In genomic region chr4:145066063-145066501, GRCh38 we compare ENCODE assay signal across 13 cellular contexts. TPM values are rescaled to one million over a fixed set of nuclear protein-coding genes. Genes with fewer than 3 reads are reported as not detected.
DNase-seq lines count a peak whose midpoint lies in the region; ATAC-seq, FAIRE-seq and TF ChIP-seq lines count a peak whose summit lies in the region.
"Had no signal": no experiment of that assay in that cellular context is flagged by ENCODE, and none has a peak within 500 bp of the region (broad histone marks: within the 10 kb centered on the region; RNA-seq: fewer than 3 reads in every experiment).

No MANE protein-coding gene starts in this region.

- no peak overlapping the region for H3K9ac ChIP-seq in HepG2 (ENCODE audit: insufficient read depth, low read depth, low read length)

- 45% methylated on average over 2 of the region's 2 CpGs for WGBS in right lobe of liver (ENCODE audit: insufficient coverage, low coverage, low lambda C conversion rate, missing lambda C conversion rate)
- 85% methylated on average over 2 of the region's 2 CpGs for WGBS in HepG2 (ENCODE audit: low lambda C conversion rate)
- WGBS in suprapubic skin = 62% methylated on average over 2 of the region's 2 CpGs

- H3K4me3 ChIP-seq in right lobe of liver = no peak overlapping the region
- no peak overlapping the region for H3K4me3 ChIP-seq in HepG2 (replicated peaks in 1 of 3; ENCODE audit: insufficient read depth in 1 of 3, low read depth in 2 of 3, low read length in 3 of 3)
- no peak overlapping the region for H3K4me3 ChIP-seq in suprapubic skin
- no peak overlapping the region for H3K4me3 ChIP-seq in lower lobe of right lung
- H3K4me3 ChIP-seq: lung, thoracic aorta had no signal

- no peaks in the 10 kb centered on the region for H3K79me2 ChIP-seq in HepG2 (ENCODE audit: insufficient read depth, low read length)

- FAIRE-seq in HepG2 (lab: Jason Lieb, UNC) = no peak

- no peaks in the 10 kb centered on the region; the same call in 1 of the 2 replicates for H4K20me1 ChIP-seq in HepG2 (ENCODE audit: insufficient read depth, low read length)

- ATAC-seq in right lobe of liver (peak in 3 of 4 donors; percentile 30 to 35 (median 35)), HepG2 (no peak), Right ventricle myocardium inferior (no peak), lower lobe of right lung (no peak)

- TF ChIP-seq CTCF in right lobe of liver (IDR thresholded peaks at IDR 0.05) = no peak
- TF ChIP-seq CTCF in HepG2 (CRISPR knock-in tag; IDR thresholded peaks at IDR 0.05) = no peak
- no peak for TF ChIP-seq CTCF in suprapubic skin (IDR thresholded peaks at IDR 0.05)
- no peak for TF ChIP-seq CTCF in lower lobe of right lung (IDR thresholded peaks at IDR 0.05)

- POLR2A ChIA-PET in HepG2 (lab: Yijun Ruan, JAX) = no interaction called here

- H3K9me3 ChIP-seq in right lobe of liver = no peaks in the 10 kb centered on the region
- no peaks in the 10 kb centered on the region for H3K9me3 ChIP-seq in HepG2 (ENCODE audit: low read length)
- H3K9me3 ChIP-seq in suprapubic skin = no peaks in the 10 kb centered on the region
- no peaks in the 10 kb centered on the region for H3K9me3 ChIP-seq in lower lobe of right lung
- H3K9me3 ChIP-seq: thoracic aorta had no signal

- TF ChIP-seq RAD21 in HepG2 (CRISPR knock-in tag; IDR thresholded peaks at IDR 0.05) = no peak

- no peak overlapping the region for H3K27ac ChIP-seq in right lobe of liver
- no peak overlapping the region for H3K27ac ChIP-seq in HepG2 (ENCODE audit: extremely low read length, insufficient read depth, low read length)
- no peak overlapping the region for H3K27ac ChIP-seq in suprapubic skin
- H3K27ac ChIP-seq in lower lobe of right lung = no peak overlapping the region
- H3K27ac ChIP-seq: thoracic aorta had no signal

- H2AFZ ChIP-seq in HepG2 (ENCODE audit: low read length) = no peak overlapping the region

- H3K4me2 ChIP-seq in HepG2 (ENCODE audit: low read depth, low read length) = no peak overlapping the region

- DNase-seq in right lobe of liver = no peak
- no peak for DNase-seq in HepG2 (ENCODE audit: low spot score)
- DNase-seq in SK-MEL-5 (ENCODE audit: low read depth, low spot score) = peak; percentile 72
- peak; percentile 35 for DNase-seq in kidney tubule cell (ENCODE audit: low spot score)
- no peak for DNase-seq in suprapubic skin (ENCODE audit: low spot score in 2 of 2)
- DNase-seq in Right ventricle myocardium inferior (ENCODE audit: missing footprints) = no peak
- DNase-seq in lower lobe of right lung = no peak
- DNase-seq in activated CD8-positive, alpha-beta memory T cell treated with anti-CD3 and anti-CD28 coated beads, Interleukin-2, amount 50 U/mL, for 4 hours = no peak
- DNase-seq: activated CD4-positive, alpha-beta T cell treated with anti-CD3 and anti-CD28 coated beads, Interleukin-2, amount 50 U/mL, for 1 hour; activated naive CD4-positive, alpha-beta T cell treated with anti-CD3 and anti-CD28 coated beads for 36 hours; AML-193 had no signal

- TF ChIP-seq EP300 in HepG2 (IDR thresholded peaks at IDR 0.05; ENCODE audit: low read depth in 2 of 2, low read length in 2 of 2) = no peak
- TF ChIP-seq EP300 in HepG2 (CRISPR knock-in tag; IDR thresholded peaks at IDR 0.05; ENCODE audit: borderline replicate concordance) = no peak
- no peak for TF ChIP-seq EP300 in suprapubic skin (IDR thresholded peaks at IDR 0.05)

- H3K27me3 ChIP-seq in right lobe of liver = no peaks in the 10 kb centered on the region
- no peaks in the 10 kb centered on the region for H3K27me3 ChIP-seq in HepG2 (ENCODE audit: control insufficient read depth in 1 of 2, insufficient read depth in 2 of 2, low read length in 2 of 2)
- no peaks in the 10 kb centered on the region for H3K27me3 ChIP-seq in suprapubic skin
- H3K27me3 ChIP-seq in lower lobe of right lung (ENCODE audit: low read depth) = no peaks in the 10 kb centered on the region

- no TSS peak for BruUV-seq in HepG2 (replicated peaks; lab: Mats Ljungman, UMichigan)

- intact Hi-C loops in right lobe of liver (cut with DNase I) = loop anchor here in 1 of 2 donors (10.0 kb wide), 1 partner anchor 891 kb away; no protein-coding TSS in a partner anchor
- intact Hi-C loops in HepG2 (cut with micrococcal nuclease; ENCODE audit: unreplicated experiment) = no loop called here
- intact Hi-C loops in Right ventricle myocardium inferior (cut with DNase I) = no loop called here
- intact Hi-C loops in lower lobe of right lung (cut with DNase I) = no loop called here

- TF ChIP-seq POLR2A in right lobe of liver (IDR thresholded peaks at IDR 0.05) = no peak
- no peak for TF ChIP-seq POLR2A in HepG2 (IDR thresholded peaks at IDR 0.05; ENCODE audit: insufficient read depth in 1 of 2, low read depth in 2 of 2, low read length in 2 of 2)
- TF ChIP-seq POLR2A in suprapubic skin (IDR thresholded peaks at IDR 0.05) = no peak

- H3K36me3 ChIP-seq in right lobe of liver = no peaks in the 10 kb centered on the region
- H3K36me3 ChIP-seq in HepG2 (replicated peaks in 1 of 2; ENCODE audit: control insufficient read depth in 1 of 2, insufficient read depth in 2 of 2, low read length in 2 of 2) = peaks cover 0 to 8% of the 10 kb centered on the region in 2 experiments; a peak in 2 of 5 replicates
- no peaks in the 10 kb centered on the region for H3K36me3 ChIP-seq in suprapubic skin
- no peaks in the 10 kb centered on the region for H3K36me3 ChIP-seq in lower lobe of right lung
- H3K36me3 ChIP-seq: thoracic aorta had no signal

- peaks cover 0 to 6% (median 0%) of the 10 kb centered on the region in 4 donors for H3K4me1 ChIP-seq in right lobe of liver
- peaks cover 9% of the 10 kb centered on the region; the same call in 1 of the 2 replicates for H3K4me1 ChIP-seq in HepG2 (ENCODE audit: insufficient read depth, low read length)
- peaks cover 3% of the 10 kb centered on the region for H3K4me1 ChIP-seq in suprapubic skin
- H3K4me1 ChIP-seq in lower lobe of right lung = no peaks in the 10 kb centered on the region

- CTCF ChIA-PET in HepG2 (lab: Yijun Ruan, JAX; ENCODE audit: low intra/inter-chr PET ratio, low total read pairs) = no interaction called here

- in situ Hi-C loops in HepG2 (cut with HindIII; ENCODE audit: extremely low pct_ligation_motif_present, low pct_unique_long_range_greater_than_20kb) (loop anchor here (10.0 kb wide), 1 partner anchor 891 kb away; no protein-coding TSS in a partner anchor), SK-MEL-5 (cut with HindIII; ENCODE audit: low pct_unique_long_range_greater_than_20kb, low sequenced_read_pairs) (no loop called here)

RNA-seq across cellular contexts. Expression of gene ANAPC10, which starts 31.9 kb away (rescaled TPM):
- total RNA-seq in right lobe of liver = 10 to 100 TPM in 1 of 6 experiments, 1 to 10 TPM in 5; 6.0 to 13.0 (median 8.3) TPM
- total RNA-seq in HepG2 (2016; rRNA removed; fragmentation: Illumina TruSeq; extraction: Trizol) = 32.7 and 37.8 TPM in 2 replicates
- 14.9 and 19.5 TPM in 2 replicates for total RNA-seq in HepG2 (2016; cell fraction: cytosol; rRNA removed; fragmentation: Illumina TruSeq; extraction: Trizol; ENCODE audit: low read depth)
- total RNA-seq in HepG2 (2016; cell fraction: insoluble cytoplasmic fraction; rRNA removed; fragmentation: Illumina TruSeq; extraction: Trizol) = 31.2 and 41.0 TPM in 2 replicates
- total RNA-seq in HepG2 (2016; cell fraction: membrane; rRNA removed; fragmentation: Illumina TruSeq; extraction: Trizol) = 14.4 and 18.0 TPM in 2 replicates
- 29.5 and 32.6 TPM in 2 replicates for total RNA-seq in HepG2 (2016; cell fraction: nucleus; rRNA removed; fragmentation: Illumina TruSeq; extraction: Trizol)
- 16.8 and 21.9 TPM in 2 replicates for polyA plus RNA-seq in HepG2 (2011; rRNA removed)
- polyA plus RNA-seq in HepG2 (2011; cell fraction: cytosol; rRNA removed) = 11.0 and 15.0 TPM in 2 replicates
- 8.3 and 8.9 TPM in 2 replicates for polyA plus RNA-seq in HepG2 (2011; cell fraction: nucleus; rRNA removed)
- 14.6 and 14.9 TPM in 2 replicates for polyA plus RNA-seq in HepG2 (2012)
- 6.7 and 8.5 TPM in 2 replicates for polyA plus RNA-seq in HepG2 (2016; cell fraction: cytosol; fragmentation: Illumina TruSeq; extraction: Trizol; ENCODE audit: low read depth)
- 40.9 and 44.2 TPM in 2 replicates for polyA plus RNA-seq in HepG2 (2016; cell fraction: insoluble cytoplasmic fraction; fragmentation: Illumina TruSeq; extraction: Trizol; ENCODE audit: low read depth)
- polyA plus RNA-seq in HepG2 (2016; cell fraction: membrane; fragmentation: Illumina TruSeq; extraction: Trizol; ENCODE audit: low read depth) = 9.6 and 10.1 TPM in 2 replicates
- polyA plus RNA-seq in HepG2 (2016; cell fraction: nucleus; fragmentation: Illumina TruSeq; extraction: Trizol; ENCODE audit: insufficient read depth, low read depth) = 24.6 and 26.7 TPM in 2 replicates
- polyA minus RNA-seq in HepG2 (2011; rRNA and poly(A)+ RNA removed; ENCODE audit: low replicate concordance) = 11.6 and 12.2 TPM in 2 replicates
- polyA minus RNA-seq in HepG2 (2011; cell fraction: cytosol; rRNA and poly(A)+ RNA removed) = 6.0 and 6.2 TPM in 2 replicates
- 47.3 and 50.1 TPM in 2 replicates for polyA minus RNA-seq in HepG2 (2011; cell fraction: nucleus; rRNA and poly(A)+ RNA removed)
- 18.9 and 22.5 TPM in 2 replicates for total RNA-seq in SK-MEL-5 (2014; rRNA removed; shearing (Covaris generic))
- 10.8 and 12.2 TPM in 2 replicates for polyA plus RNA-seq in SK-MEL-5 (2015; cell fraction: cytosol; rRNA removed)
- 11.8 and 16.0 TPM in 2 replicates for polyA plus RNA-seq in SK-MEL-5 (2015; cell fraction: nucleus; rRNA removed)
- total RNA-seq in suprapubic skin = 10 to 100 TPM; 16.1 to 30.1 (median 24.0) TPM
- total RNA-seq in Right ventricle myocardium inferior = 12.7 TPM
- 20.5 TPM for total RNA-seq in lower lobe of right lung

RNA-seq across cellular contexts. Expression of gene ABCE1, which starts 32.0 kb away (rescaled TPM):
- total RNA-seq in right lobe of liver = 10 to 100 TPM; 14.4 to 57.7 (median 28.9) TPM
- 139 and 226 TPM in 2 replicates for total RNA-seq in HepG2 (2016; rRNA removed; fragmentation: Illumina TruSeq; extraction: Trizol)
- total RNA-seq in HepG2 (2016; cell fraction: cytosol; rRNA removed; fragmentation: Illumina TruSeq; extraction: Trizol; ENCODE audit: low read depth) = 12.4 and 15.6 TPM in 2 replicates
- total RNA-seq in HepG2 (2016; cell fraction: insoluble cytoplasmic fraction; rRNA removed; fragmentation: Illumina TruSeq; extraction: Trizol) = 135 and 236 TPM in 2 replicates
- total RNA-seq in HepG2 (2016; cell fraction: membrane; rRNA removed; fragmentation: Illumina TruSeq; extraction: Trizol) = 35.0 and 36.7 TPM in 2 replicates
- 101 TPM in 2 replicates for total RNA-seq in HepG2 (2016; cell fraction: nucleus; rRNA removed; fragmentation: Illumina TruSeq; extraction: Trizol)
- polyA plus RNA-seq in HepG2 (2011; rRNA removed) = 50.4 and 50.8 TPM in 2 replicates
- polyA plus RNA-seq in HepG2 (2011; cell fraction: cytosol; rRNA removed) = 29.9 and 40.2 TPM in 2 replicates
- 46.4 and 64.4 TPM in 2 replicates for polyA plus RNA-seq in HepG2 (2011; cell fraction: nucleus; rRNA removed)
- polyA plus RNA-seq in HepG2 (2012) = 51.4 and 68.4 TPM in 2 replicates
- polyA plus RNA-seq in HepG2 (2016; cell fraction: cytosol; fragmentation: Illumina TruSeq; extraction: Trizol; ENCODE audit: low read depth) = 3.5 and 3.9 TPM in 2 replicates
- polyA plus RNA-seq in HepG2 (2016; cell fraction: insoluble cytoplasmic fraction; fragmentation: Illumina TruSeq; extraction: Trizol; ENCODE audit: low read depth) = 137 and 143 TPM in 2 replicates
- 12.4 and 15.0 TPM in 2 replicates for polyA plus RNA-seq in HepG2 (2016; cell fraction: membrane; fragmentation: Illumina TruSeq; extraction: Trizol; ENCODE audit: low read depth)
- polyA plus RNA-seq in HepG2 (2016; cell fraction: nucleus; fragmentation: Illumina TruSeq; extraction: Trizol; ENCODE audit: insufficient read depth, low read depth) = 82.6 and 86.1 TPM in 2 replicates
- polyA minus RNA-seq in HepG2 (2011; rRNA and poly(A)+ RNA removed; ENCODE audit: low replicate concordance) = 44.6 and 47.2 TPM in 2 replicates
- 35.7 and 42.2 TPM in 2 replicates for polyA minus RNA-seq in HepG2 (2011; cell fraction: cytosol; rRNA and poly(A)+ RNA removed)
- 80.1 and 90.1 TPM in 2 replicates for polyA minus RNA-seq in HepG2 (2011; cell fraction: nucleus; rRNA and poly(A)+ RNA removed)
- total RNA-seq in SK-MEL-5 (2014; rRNA removed; shearing (Covaris generic)) = 115 and 142 TPM in 2 replicates
- polyA plus RNA-seq in SK-MEL-5 (2015; cell fraction: cytosol; rRNA removed) = 58.1 and 69.9 TPM in 2 replicates
- polyA plus RNA-seq in SK-MEL-5 (2015; cell fraction: nucleus; rRNA removed) = 124 and 167 TPM in 2 replicates
- 10 to 100 TPM; 70.6 to 87.5 (median 75.8) TPM for total RNA-seq in suprapubic skin
- 30.6 TPM for total RNA-seq in Right ventricle myocardium inferior
- total RNA-seq in lower lobe of right lung = 35.5 TPM

Comparison
In these comparisons a context has a peak if more than half of its experiments do, and no peak if none do; other contexts are left out.
1. ATAC-seq: peak in right lobe of liver (3 of 4); none in HepG2 (single experiment), Right ventricle myocardium inferior (single experiment) and lower lobe of right lung (0 of 2).
2. DNase-seq: peak in SK-MEL-5 (single experiment) and kidney tubule cell (single experiment); none in right lobe of liver (0 of 3), HepG2 (single experiment), suprapubic skin (0 of 2), Right ventricle myocardium inferior (single experiment), lower lobe of right lung (single experiment) and activated CD8-positive, alpha-beta memory T cell treated with anti-CD3 and anti-CD28 coated beads, Interleukin-2, amount 50 U/mL, for 4 hours (single experiment).